In genomic region chr17:78933959-78934568, GRCh38 we compare ENCODE assay signal across 8 cellular contexts. TPM values are rescaled to one million over a fixed set of nuclear protein-coding genes. Genes with fewer than 3 reads are reported as not detected.
DNase-seq lines count a peak whose midpoint lies in the region; ATAC-seq and TF ChIP-seq lines count a peak whose summit lies in the region.

No MANE protein-coding gene starts in this region.

- no peaks in the 10 kb centered on the region for H3K9me3 ChIP-seq in BLaER1 treated with 17β-estradiol and CSF1 and Interleukin-3, amounts not matched to agents 10 nM and 100 nM (replicated peaks in 1 of 11)
- H3K9me3 ChIP-seq in MG63 (no peaks in the 10 kb centered on the region), T-helper 17 cell (ENCODE audit: control insufficient read depth, low read length, poor library complexity, severe bottlenecking) (no peaks in the 10 kb centered on the region)

- TF ChIP-seq CTCF in fibroblast of pulmonary artery (IDR thresholded peaks at IDR 0.05; ENCODE audit: low read length, missing control alignments) (no peak), nephron (IDR thresholded peaks at IDR 0.05; ENCODE audit: unreplicated experiment in 3 of 3) (no peak)

- peak overlapping the region in 10 of 11 experiments; percentile 57 to 75 (median 69); a peak in 20 of 22 replicates for H3K9ac ChIP-seq in BLaER1 treated with 17β-estradiol and CSF1 and Interleukin-3, amounts not matched to agents 10 nM and 100 nM

- H3K27ac Mint-ChIP-seq in T-helper 17 cell = peak overlapping the region; percentile 4
- H3K27ac Mint-ChIP-seq in nephron = peak overlapping the region; percentile 76 to 97 (median 85)

- H3K36me3 ChIP-seq in BLaER1 treated with 17β-estradiol and CSF1 and Interleukin-3, amounts not matched to agents 10 nM and 100 nM = no peaks in the 10 kb centered on the region
- no peaks in the 10 kb centered on the region for H3K36me3 ChIP-seq in MG63

- H3K4me2 ChIP-seq in BLaER1 treated with 17β-estradiol and CSF1 and Interleukin-3, amounts not matched to agents 10 nM and 100 nM = peak overlapping the region; percentile 81 to 99 (median 92)

- H3K27me3 Mint-ChIP-seq in T-helper 17 cell = peaks cover 3% of the 10 kb centered on the region
- peaks cover 9% of the 10 kb centered on the region for H3K27me3 Mint-ChIP-seq in nephron (ENCODE audit: low read depth)

- no peaks in the 10 kb centered on the region for H4K20me1 ChIP-seq in BLaER1 treated with 17β-estradiol and CSF1 and Interleukin-3, amounts not matched to agents 10 nM and 100 nM

- no peak overlapping the region for H3K4me3 Mint-ChIP-seq in T-helper 17 cell
- H3K4me3 Mint-ChIP-seq in nephron = peak overlapping the region; percentile 0 to 26 (median 17)

- H3K27me3 ChIP-seq in BLaER1 treated with 17β-estradiol and CSF1 and Interleukin-3, amounts not matched to agents 10 nM and 100 nM = no peaks in the 10 kb centered on the region
- no peaks in the 10 kb centered on the region for H3K27me3 ChIP-seq in MG63

- peak overlapping the region in 10 of 11 experiments; percentile 63 to 86 (median 81); a peak in 20 of 22 replicates for H3K27ac ChIP-seq in BLaER1 treated with 17β-estradiol and CSF1 and Interleukin-3, amounts not matched to agents 10 nM and 100 nM

- H3K4me1 ChIP-seq in BLaER1 treated with 17β-estradiol and CSF1 and Interleukin-3, amounts not matched to agents 10 nM and 100 nM = peaks cover 28 to 46% (median 37%) of the 10 kb centered on the region in 10 experiments

- no peak for ATAC-seq in T-helper 17 cell
- no peak for ATAC-seq in GM21515 (IDR thresholded peaks at IDR 0.05; ENCODE audit: unreplicated experiment)

- DNase-seq in MG63 = peak; percentile 99
- no peak for DNase-seq in T-helper 17 cell
- peak; percentile 99 for DNase-seq in fibroblast of pulmonary artery (ENCODE audit: low read depth)
- no peak for DNase-seq in middle frontal gyrus (ENCODE audit: extremely low spot score, low spot score)
- DNase-seq in COLO829 (ENCODE audit: low spot score) = no peak

- H3K36me3 Mint-ChIP-seq in T-helper 17 cell (ENCODE audit: low read depth) (no peaks in the 10 kb centered on the region), nephron (ENCODE audit: low read depth) (no peaks in the 10 kb centered on the region)

- H3K4me1 Mint-ChIP-seq in T-helper 17 cell (peaks cover 7% of the 10 kb centered on the region), nephron (peaks cover 41% of the 10 kb centered on the region)

- H3K4me3 ChIP-seq in BLaER1 treated with 17β-estradiol and CSF1 and Interleukin-3, amounts not matched to agents 10 nM and 100 nM = peak overlapping the region in 9 of 10 experiments; percentile 14 to 59 (median 33); a peak in 16 of 20 replicates
- H3K4me3 ChIP-seq in MG63 (peak overlapping the region; percentile 27), fibroblast of pulmonary artery (replicated peaks; ENCODE audit: low read depth, low read length) (peak overlapping the region; percentile 43)

- no peaks in the 10 kb centered on the region for H3K9me3 Mint-ChIP-seq in nephron

RNA-seq across cellular contexts. Expression of gene TIMP2, which starts 8.9 kb away (rescaled TPM):
- 127 and 145 TPM in 2 replicates for total RNA-seq in MG63 (2014; rRNA removed; shearing (Covaris generic); ENCODE audit: low replicate concordance)
- total RNA-seq in T-helper 17 cell = 1 to 10 TPM; 4.1 to 6.7 TPM

RNA-seq across cellular contexts. Expression of gene CEP295NL, which starts 31.1 kb away (rescaled TPM):
- total RNA-seq in MG63 (2014; rRNA removed; shearing (Covaris generic); ENCODE audit: low replicate concordance) = 0.67 TPM in 1 of 2 replicates, not detected in the other
- total RNA-seq in T-helper 17 cell = 1 to 10 TPM; 2.0 to 2.9 TPM

RNA-seq across cellular contexts. Expression of gene LGALS3BP, which starts 45.7 kb away (rescaled TPM):
- total RNA-seq in MG63 (2014; rRNA removed; shearing (Covaris generic); ENCODE audit: low replicate concordance) = 204 and 434 TPM in 2 replicates
- 10 to 100 TPM; 31.7 to 45.2 TPM for total RNA-seq in T-helper 17 cell

Comparison
In these comparisons a context has a peak if more than half of its experiments do, and no peak if none do; other contexts are left out.
1. DNase-seq: peak in MG63 (single experiment) and fibroblast of pulmonary artery (single experiment); none in T-helper 17 cell (0 of 3), middle frontal gyrus (single experiment) and COLO829 (single experiment).
2. RNA of gene TIMP2, which starts 8.9 kb away (total RNA-seq): 127 to 145 TPM in MG63; 4.1 to 6.7 TPM in T-helper 17 cell; every median in the first group is over 10 times any median in the second.
3. Peak in every context shown above with its lines, with median percentiles within 50 percentile points of each other: H3K4me3 ChIP-seq.